ENCODE assay signal across 10 cellular contexts in the genomic region with DNA sequence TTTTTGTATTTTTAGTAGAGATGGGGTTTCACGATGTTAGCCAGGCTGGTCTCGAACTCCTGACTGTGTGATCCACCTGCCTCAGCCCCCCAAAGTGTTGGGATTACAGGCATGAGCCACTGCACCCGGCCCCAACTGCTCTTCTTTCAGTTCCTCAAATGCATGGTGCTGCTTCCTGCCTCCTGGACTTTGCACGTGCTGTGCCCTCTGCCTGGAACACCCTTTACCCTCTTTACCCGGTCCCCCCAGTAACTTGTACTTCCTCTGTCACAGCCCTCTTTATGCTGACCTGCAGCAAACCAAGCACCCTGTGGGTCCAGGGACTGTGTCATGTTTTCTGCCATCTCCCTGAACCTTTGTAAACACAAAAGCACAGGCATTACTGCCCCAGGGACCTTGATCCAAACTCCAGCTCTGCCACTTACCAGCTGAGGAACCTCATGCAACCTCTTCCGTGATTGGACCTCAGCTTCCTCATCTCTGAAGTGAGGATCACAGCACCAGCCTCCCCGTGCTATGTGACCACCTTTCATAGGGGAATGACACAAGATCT. TPM values are rescaled to one million over a fixed set of nuclear protein-coding genes. Genes with fewer than 3 reads are reported as not detected.
DNase-seq lines count a peak whose midpoint lies in the region; ATAC-seq and TF ChIP-seq lines count a peak whose summit lies in the region.
"Had no signal": no experiment of that assay in that cellular context is flagged by ENCODE, and none has a peak within 500 bp of the region (broad histone marks: within the 10 kb centered on the region; RNA-seq: fewer than 3 reads in every experiment).

No MANE protein-coding gene starts in this region.

- no peaks in the 10 kb centered on the region for H3K9me2 ChIP-seq in DOHH2 (replicated peaks; ENCODE audit: control insufficient read depth, low read length)

- no peak for TF ChIP-seq CTCF in DOHH2 (IDR thresholded peaks at IDR 0.05; ENCODE audit: low read depth, low read length, poor library complexity, severe bottlenecking)

- H3K4me2 ChIP-seq in DOHH2 (ENCODE audit: low read length) = peak overlapping the region; percentile 18; the same call in 1 of the 2 replicates

- H3K36me3 ChIP-seq in DOHH2 (ENCODE audit: control insufficient read depth, low read length) (no peaks in the 10 kb centered on the region), duodenal mucosa (ENCODE audit: control insufficient read depth in 1 of 2, insufficient read depth in 2 of 2, low read length in 2 of 2) (no peaks in the 10 kb centered on the region)

- peak; percentile 46 to 69 for DNase-seq in NOMO-1 (lab: John Stamatoyannopoulos, UW; ENCODE audit: unreplicated experiment in 2 of 2)
- peak; percentile 88 for DNase-seq in posterior vena cava (ENCODE audit: low spot score)
- no peak for DNase-seq in GM19238 (ENCODE audit: insufficient read length, low spot score)
- DNase-seq: CD4-positive, CD25-positive, alpha-beta regulatory T cell; midbrain had no signal

- H3K27me3 ChIP-seq in DOHH2 (ENCODE audit: control insufficient read depth, low read length) (peaks cover 7% of the 10 kb centered on the region), duodenal mucosa (ENCODE audit: control insufficient read depth in 1 of 2, insufficient read depth in 2 of 2, low read length in 2 of 2) (peaks cover 4 to 5% of the 10 kb centered on the region in 2 donors)

- intact Hi-C loops in posterior vena cava (cut with DNase I) = no loop called here

- no peaks in the 10 kb centered on the region for H3F3A ChIP-seq in DOHH2 (ENCODE audit: control insufficient read depth, insufficient read depth)

- H3K4me1 ChIP-seq in DOHH2 (ENCODE audit: control insufficient read depth, low read length) (peaks cover 35% of the 10 kb centered on the region), duodenal mucosa (ENCODE audit: control insufficient read depth in 1 of 2, insufficient read depth in 2 of 2, low read length in 2 of 2) (peaks cover 26 to 30% of the 10 kb centered on the region in 2 donors)

- H3K9me3 ChIP-seq in DOHH2 (ENCODE audit: control insufficient read depth, insufficient read depth, low read length) = no peaks in the 10 kb centered on the region
- H3K9me3 ChIP-seq in duodenal mucosa (ENCODE audit: control insufficient read depth in 1 of 2, low read length in 2 of 2) = no peaks in the 10 kb centered on the region

- no peak overlapping the region for H3K4me3 ChIP-seq in DOHH2 (ENCODE audit: low read length)
- H3K4me3 ChIP-seq in duodenal mucosa (ENCODE audit: low read depth in 1 of 2, low read length in 2 of 2) = peak overlapping the region; percentile 11 to 16

- no peaks in the 10 kb centered on the region for H4K20me1 ChIP-seq in DOHH2 (ENCODE audit: control insufficient read depth, insufficient read depth, low read depth, low read length)

- H3K9ac ChIP-seq in duodenal mucosa (ENCODE audit: low read depth in 1 of 2, low read length in 2 of 2) = no peak overlapping the region

- H3K79me2 ChIP-seq in DOHH2 (ENCODE audit: control insufficient read depth, low read length) = no peaks in the 10 kb centered on the region

- no peak overlapping the region for H3K27ac ChIP-seq in DOHH2 (ENCODE audit: low read depth, low read length)
- peak overlapping the region; percentile 44 for H3K27ac ChIP-seq in duodenal mucosa (ENCODE audit: low read depth, low read length)

- ATAC-seq in GM21528 (IDR thresholded peaks at IDR 0.05; ENCODE audit: low FRiP score, unreplicated experiment) (no peak), SK-N-SH treated with all-trans-retinoic acid at 6 μM for 48 hours (no peak), GM18519 (IDR thresholded peaks at IDR 0.05; ENCODE audit: low FRiP score, unreplicated experiment) (no peak)

TF ChIP-seq in SK-N-SH treated with all-trans-retinoic acid at 6 μM for 48 hours, 23 proteins besides CTCF, POLR2A, EP300 and RAD21 (continues in another document):
- TF ChIP-seq BACH2 (CRISPR knock-in tag; IDR thresholded peaks at IDR 0.05; ENCODE audit: borderline replicate concordance) = no peak
- TF ChIP-seq, protein P1, sequence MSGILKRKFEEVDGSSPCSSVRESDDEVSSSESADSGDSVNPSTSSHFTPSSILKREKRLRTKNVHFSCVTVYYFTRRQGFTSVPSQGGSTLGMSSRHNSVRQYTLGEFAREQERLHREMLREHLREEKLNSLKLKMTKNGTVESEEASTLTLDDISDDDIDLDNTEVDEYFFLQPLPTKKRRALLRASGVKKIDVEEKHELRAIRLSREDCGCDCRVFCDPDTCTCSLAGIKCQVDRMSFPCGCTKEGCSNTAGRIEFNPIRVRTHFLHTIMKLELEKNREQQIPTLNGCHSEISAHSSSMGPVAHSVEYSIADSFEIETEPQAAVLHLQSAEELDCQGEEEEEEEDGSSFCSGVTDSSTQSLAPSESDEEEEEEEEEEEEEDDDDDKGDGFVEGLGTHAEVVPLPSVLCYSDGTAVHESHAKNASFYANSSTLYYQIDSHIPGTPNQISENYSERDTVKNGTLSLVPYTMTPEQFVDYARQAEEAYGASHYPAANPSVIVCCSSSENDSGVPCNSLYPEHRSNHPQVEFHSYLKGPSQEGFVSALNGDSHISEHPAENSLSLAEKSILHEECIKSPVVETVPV (CRISPR knock-in tag; IDR thresholded peaks at IDR 0.05) = no peak
- TF ChIP-seq ZFP3 (CRISPR knock-in tag; IDR thresholded peaks at IDR 0.05) = no peak
- TF ChIP-seq, protein P2, sequence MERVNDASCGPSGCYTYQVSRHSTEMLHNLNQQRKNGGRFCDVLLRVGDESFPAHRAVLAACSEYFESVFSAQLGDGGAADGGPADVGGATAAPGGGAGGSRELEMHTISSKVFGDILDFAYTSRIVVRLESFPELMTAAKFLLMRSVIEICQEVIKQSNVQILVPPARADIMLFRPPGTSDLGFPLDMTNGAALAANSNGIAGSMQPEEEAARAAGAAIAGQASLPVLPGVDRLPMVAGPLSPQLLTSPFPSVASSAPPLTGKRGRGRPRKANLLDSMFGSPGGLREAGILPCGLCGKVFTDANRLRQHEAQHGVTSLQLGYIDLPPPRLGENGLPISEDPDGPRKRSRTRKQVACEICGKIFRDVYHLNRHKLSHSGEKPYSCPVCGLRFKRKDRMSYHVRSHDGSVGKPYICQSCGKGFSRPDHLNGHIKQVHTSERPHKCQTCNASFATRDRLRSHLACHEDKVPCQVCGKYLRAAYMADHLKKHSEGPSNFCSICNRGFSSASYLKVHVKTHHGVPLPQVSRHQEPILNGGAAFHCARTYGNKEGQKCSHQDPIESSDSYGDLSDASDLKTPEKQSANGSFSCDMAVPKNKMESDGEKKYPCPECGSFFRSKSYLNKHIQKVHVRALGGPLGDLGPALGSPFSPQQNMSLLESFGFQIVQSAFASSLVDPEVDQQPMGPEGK (CRISPR knock-in tag; IDR thresholded peaks at IDR 0.05; ENCODE audit: borderline replicate concordance) = no peak
- TF ChIP-seq PPARA (CRISPR knock-in tag; IDR thresholded peaks at IDR 0.05; ENCODE audit: borderline replicate concordance) = no peak
- no peak for TF ChIP-seq CSDC2 (CRISPR knock-in tag; IDR thresholded peaks at IDR 0.05)
- TF ChIP-seq, protein P3, sequence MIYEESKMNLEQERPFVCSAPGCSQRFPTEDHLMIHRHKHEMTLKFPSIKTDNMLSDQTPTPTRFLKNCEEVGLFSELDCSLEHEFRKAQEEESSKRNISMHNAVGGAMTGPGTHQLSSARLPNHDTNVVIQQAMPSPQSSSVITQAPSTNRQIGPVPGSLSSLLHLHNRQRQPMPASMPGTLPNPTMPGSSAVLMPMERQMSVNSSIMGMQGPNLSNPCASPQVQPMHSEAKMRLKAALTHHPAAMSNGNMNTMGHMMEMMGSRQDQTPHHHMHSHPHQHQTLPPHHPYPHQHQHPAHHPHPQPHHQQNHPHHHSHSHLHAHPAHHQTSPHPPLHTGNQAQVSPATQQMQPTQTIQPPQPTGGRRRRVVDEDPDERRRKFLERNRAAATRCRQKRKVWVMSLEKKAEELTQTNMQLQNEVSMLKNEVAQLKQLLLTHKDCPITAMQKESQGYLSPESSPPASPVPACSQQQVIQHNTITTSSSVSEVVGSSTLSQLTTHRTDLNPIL (CRISPR knock-in tag; IDR thresholded peaks at IDR 0.05; ENCODE audit: low read depth) = no peak
- TF ChIP-seq, protein P4, sequence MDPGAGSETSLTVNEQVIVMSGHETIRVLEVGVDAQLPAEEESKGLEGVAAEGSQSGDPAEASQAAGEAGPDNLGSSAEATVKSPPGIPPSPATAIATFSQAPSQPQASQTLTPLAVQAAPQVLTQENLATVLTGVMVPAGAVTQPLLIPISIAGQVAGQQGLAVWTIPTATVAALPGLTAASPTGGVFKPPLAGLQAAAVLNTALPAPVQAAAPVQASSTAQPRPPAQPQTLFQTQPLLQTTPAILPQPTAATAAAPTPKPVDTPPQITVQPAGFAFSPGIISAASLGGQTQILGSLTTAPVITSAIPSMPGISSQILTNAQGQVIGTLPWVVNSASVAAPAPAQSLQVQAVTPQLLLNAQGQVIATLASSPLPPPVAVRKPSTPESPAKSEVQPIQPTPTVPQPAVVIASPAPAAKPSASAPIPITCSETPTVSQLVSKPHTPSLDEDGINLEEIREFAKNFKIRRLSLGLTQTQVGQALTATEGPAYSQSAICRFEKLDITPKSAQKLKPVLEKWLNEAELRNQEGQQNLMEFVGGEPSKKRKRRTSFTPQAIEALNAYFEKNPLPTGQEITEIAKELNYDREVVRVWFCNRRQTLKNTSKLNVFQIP (CRISPR knock-in tag; IDR thresholded peaks at IDR 0.05; ENCODE audit: borderline replicate concordance, low read depth) = no peak
- no peak for TF ChIP-seq OSR1 (CRISPR knock-in tag; IDR thresholded peaks at IDR 0.05)
- TF ChIP-seq ZNF565 (CRISPR knock-in tag; conservative IDR thresholded peaks at IDR 0.05; ENCODE audit: low read depth) = no peak
- TF ChIP-seq RARB (CRISPR knock-in tag; IDR thresholded peaks at IDR 0.05) = no peak
- no peak for TF ChIP-seq GLIS3 (CRISPR knock-in tag; IDR thresholded peaks at IDR 0.05)
- no peak for TF ChIP-seq SNAI2 (CRISPR knock-in tag; IDR thresholded peaks at IDR 0.05)

RNA-seq across cellular contexts. Expression of a gene that starts 3.8 kb away (rescaled TPM):
- 10 to 100 TPM; 77.4 to 88.1 TPM for total RNA-seq in posterior vena cava

RNA-seq across cellular contexts. Expression of a gene that starts 5.1 kb away (rescaled TPM):
- 1 to 10 TPM; 1.7 to 2.7 TPM for total RNA-seq in posterior vena cava
- total RNA-seq: CD4-positive, CD25-positive, alpha-beta regulatory T cell had no signal

RNA-seq across cellular contexts. Expression of a gene that starts 17.6 kb away (rescaled TPM):
- total RNA-seq in posterior vena cava = 10 to 100 TPM; 33.8 to 48.6 TPM

RNA-seq across cellular contexts. Expression of a gene that starts 36.0 kb away (rescaled TPM):
- total RNA-seq in posterior vena cava = 10 to 100 TPM; 12.2 to 16.2 TPM

RNA-seq across cellular contexts. Expression of a gene that starts 48.6 kb away (rescaled TPM):
- 1 to 10 TPM; 3.4 to 3.5 TPM for total RNA-seq in posterior vena cava
